In the genomic region with DNA sequence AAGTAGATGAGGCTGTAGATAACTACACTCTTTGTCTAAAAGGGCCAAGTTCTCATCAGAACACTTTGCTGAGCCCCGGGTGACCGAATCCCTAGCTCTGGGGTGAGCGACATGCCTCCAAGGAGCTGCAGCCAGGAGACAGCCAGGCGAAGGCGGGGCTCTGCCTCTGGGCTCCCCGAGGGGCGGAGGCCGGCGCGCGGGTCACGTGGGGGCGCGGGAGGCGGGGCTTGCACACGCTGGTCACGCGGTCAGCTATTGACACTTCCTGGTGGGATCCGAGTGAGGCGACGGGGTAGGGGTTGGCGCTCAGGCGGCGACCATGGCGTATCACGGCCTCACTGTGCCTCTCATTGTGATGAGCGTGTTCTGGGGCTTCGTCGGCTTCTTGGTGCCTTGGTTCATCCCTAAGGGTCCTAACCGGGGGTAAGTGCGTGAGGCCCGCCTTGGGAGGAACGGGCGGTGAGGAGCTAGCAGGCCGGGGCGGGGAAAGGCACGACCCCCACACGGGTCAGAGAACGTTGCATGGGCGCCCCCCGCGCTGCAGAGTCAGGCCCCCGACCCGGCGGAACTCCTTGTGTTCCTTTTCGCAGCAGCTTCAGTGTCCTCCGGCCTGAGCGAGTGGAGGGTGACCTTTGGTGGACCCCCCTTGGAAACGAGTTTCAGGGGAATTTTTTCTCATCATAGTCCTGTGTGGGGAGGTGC, we compare ENCODE assay signal across 1 cellular context.
TF ChIP-seq lines count a peak whose summit lies in the region.

ATP6V0E1 (plus strand) TSS at position 230 of the 702 bp plus-strand sequence; CDS start at position 320, 90 bp downstream.

TF ChIP-seq in HepG2, 621 proteins besides CTCF, POLR2A, EP300 and RAD21 (continued from another document and continues in another):
- TF ChIP-seq, protein P1, sequence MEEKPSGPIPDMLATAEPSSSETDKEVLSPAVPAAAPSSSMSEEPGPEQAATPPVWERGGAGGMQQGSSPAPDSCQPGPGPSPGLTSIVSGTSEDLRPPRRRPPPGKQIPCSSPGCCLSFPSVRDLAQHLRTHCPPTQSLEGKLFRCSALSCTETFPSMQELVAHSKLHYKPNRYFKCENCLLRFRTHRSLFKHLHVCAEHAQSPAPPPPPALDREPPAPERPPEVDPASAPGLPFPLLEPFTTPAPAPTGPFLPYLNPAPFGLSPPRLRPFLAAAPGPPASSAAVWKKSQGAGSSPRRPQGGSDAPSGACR (CRISPR knock-in tag; IDR thresholded peaks at IDR 0.05) = peak; percentile 53; the same call in 1 of the 2 replicates
- no peak for TF ChIP-seq ZFAT (CRISPR knock-in tag; conservative IDR thresholded peaks at IDR 0.05)
- no peak for TF ChIP-seq SMYD3 (CRISPR knock-in tag; IDR thresholded peaks at IDR 0.05)
- TF ChIP-seq NR2F2 (IDR thresholded peaks at IDR 0.05; ENCODE audit: borderline replicate concordance, low read depth) = no peak; the same call in 1 of the 2 replicates
- TF ChIP-seq, protein P2, sequence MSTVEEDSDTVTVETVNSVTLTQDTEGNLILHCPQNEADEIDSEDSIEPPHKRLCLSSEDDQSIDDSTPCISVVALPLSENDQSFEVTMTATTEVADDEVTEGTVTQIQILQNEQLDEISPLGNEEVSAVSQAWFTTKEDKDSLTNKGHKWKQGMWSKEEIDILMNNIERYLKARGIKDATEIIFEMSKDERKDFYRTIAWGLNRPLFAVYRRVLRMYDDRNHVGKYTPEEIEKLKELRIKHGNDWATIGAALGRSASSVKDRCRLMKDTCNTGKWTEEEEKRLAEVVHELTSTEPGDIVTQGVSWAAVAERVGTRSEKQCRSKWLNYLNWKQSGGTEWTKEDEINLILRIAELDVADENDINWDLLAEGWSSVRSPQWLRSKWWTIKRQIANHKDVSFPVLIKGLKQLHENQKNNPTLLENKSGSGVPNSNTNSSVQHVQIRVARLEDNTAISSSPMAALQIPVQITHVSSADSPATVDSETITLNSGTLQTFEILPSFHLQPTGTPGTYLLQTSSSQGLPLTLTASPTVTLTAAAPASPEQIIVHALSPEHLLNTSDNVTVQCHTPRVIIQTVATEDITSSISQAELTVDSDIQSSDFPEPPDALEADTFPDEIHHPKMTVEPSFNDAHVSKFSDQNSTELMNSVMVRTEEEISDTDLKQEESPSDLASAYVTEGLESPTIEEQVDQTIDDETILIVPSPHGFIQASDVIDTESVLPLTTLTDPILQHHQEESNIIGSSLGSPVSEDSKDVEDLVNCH (CRISPR knock-in tag; IDR thresholded peaks at IDR 0.05) = no peak
- TF ChIP-seq ZNF614 (CRISPR knock-in tag; IDR thresholded peaks at IDR 0.05; ENCODE audit: borderline replicate concordance) = 0 out of 2 replicates have a peak, but pooled peaks have one; percentile 36
- no peak for TF ChIP-seq NR2F6 (IDR thresholded peaks at IDR 0.05)
- peak; percentile 18; the same call in 1 of the 2 replicates for TF ChIP-seq NR2F6 (CRISPR knock-in tag; IDR thresholded peaks at IDR 0.05)
- TF ChIP-seq SPEN (CRISPR knock-in tag; IDR thresholded peaks at IDR 0.05; ENCODE audit: low read depth) = peak; percentile 66
- TF ChIP-seq SP2 (CRISPR knock-in tag; IDR thresholded peaks at IDR 0.05) = peak; percentile 45; the same call in 1 of the 2 replicates
- TF ChIP-seq, protein P3, sequence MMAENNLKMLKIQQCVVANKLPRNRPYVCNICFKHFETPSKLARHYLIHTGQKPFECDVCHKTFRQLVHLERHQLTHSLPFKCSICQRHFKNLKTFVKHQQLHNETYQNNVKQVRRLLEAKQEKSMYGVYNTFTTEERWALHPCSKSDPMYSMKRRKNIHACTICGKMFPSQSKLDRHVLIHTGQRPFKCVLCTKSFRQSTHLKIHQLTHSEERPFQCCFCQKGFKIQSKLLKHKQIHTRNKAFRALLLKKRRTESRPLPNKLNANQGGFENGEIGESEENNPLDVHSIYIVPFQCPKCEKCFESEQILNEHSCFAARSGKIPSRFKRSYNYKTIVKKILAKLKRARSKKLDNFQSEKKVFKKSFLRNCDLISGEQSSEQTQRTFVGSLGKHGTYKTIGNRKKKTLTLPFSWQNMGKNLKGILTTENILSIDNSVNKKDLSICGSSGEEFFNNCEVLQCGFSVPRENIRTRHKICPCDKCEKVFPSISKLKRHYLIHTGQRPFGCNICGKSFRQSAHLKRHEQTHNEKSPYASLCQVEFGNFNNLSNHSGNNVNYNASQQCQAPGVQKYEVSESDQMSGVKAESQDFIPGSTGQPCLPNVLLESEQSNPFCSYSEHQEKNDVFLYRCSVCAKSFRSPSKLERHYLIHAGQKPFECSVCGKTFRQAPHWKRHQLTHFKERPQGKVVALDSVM (CRISPR knock-in tag; IDR thresholded peaks at IDR 0.05) = no peak
- no peak for TF ChIP-seq XBP1 (CRISPR knock-in tag; IDR thresholded peaks at IDR 0.05)
- peak; percentile 56 for TF ChIP-seq SKI (IDR thresholded peaks at IDR 0.05; ENCODE audit: partially characterized antibody)
- no peak for TF ChIP-seq ZNF496 (CRISPR knock-in tag; IDR thresholded peaks at IDR 0.05; ENCODE audit: insufficient replicate concordance)
- TF ChIP-seq RFX5 (IDR thresholded peaks at IDR 0.05; ENCODE audit: low read depth, low read length) = 0 out of 2 replicates have a peak, but pooled peaks have one; percentile 9
- no peak for TF ChIP-seq NAIF1 (CRISPR knock-in tag; IDR thresholded peaks at IDR 0.05; ENCODE audit: borderline replicate concordance)
- TF ChIP-seq, protein P4, sequence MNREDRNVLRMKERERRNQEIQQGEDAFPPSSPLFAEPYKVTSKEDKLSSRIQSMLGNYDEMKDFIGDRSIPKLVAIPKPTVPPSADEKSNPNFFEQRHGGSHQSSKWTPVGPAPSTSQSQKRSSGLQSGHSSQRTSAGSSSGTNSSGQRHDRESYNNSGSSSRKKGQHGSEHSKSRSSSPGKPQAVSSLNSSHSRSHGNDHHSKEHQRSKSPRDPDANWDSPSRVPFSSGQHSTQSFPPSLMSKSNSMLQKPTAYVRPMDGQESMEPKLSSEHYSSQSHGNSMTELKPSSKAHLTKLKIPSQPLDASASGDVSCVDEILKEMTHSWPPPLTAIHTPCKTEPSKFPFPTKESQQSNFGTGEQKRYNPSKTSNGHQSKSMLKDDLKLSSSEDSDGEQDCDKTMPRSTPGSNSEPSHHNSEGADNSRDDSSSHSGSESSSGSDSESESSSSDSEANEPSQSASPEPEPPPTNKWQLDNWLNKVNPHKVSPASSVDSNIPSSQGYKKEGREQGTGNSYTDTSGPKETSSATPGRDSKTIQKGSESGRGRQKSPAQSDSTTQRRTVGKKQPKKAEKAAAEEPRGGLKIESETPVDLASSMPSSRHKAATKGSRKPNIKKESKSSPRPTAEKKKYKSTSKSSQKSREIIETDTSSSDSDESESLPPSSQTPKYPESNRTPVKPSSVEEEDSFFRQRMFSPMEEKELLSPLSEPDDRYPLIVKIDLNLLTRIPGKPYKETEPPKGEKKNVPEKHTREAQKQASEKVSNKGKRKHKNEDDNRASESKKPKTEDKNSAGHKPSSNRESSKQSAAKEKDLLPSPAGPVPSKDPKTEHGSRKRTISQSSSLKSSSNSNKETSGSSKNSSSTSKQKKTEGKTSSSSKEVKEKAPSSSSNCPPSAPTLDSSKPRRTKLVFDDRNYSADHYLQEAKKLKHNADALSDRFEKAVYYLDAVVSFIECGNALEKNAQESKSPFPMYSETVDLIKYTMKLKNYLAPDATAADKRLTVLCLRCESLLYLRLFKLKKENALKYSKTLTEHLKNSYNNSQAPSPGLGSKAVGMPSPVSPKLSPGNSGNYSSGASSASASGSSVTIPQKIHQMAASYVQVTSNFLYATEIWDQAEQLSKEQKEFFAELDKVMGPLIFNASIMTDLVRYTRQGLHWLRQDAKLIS (CRISPR knock-in tag; IDR thresholded peaks at IDR 0.05) = 0 out of 2 replicates have a peak, but pooled peaks have one; percentile 53
- TF ChIP-seq, protein P5, sequence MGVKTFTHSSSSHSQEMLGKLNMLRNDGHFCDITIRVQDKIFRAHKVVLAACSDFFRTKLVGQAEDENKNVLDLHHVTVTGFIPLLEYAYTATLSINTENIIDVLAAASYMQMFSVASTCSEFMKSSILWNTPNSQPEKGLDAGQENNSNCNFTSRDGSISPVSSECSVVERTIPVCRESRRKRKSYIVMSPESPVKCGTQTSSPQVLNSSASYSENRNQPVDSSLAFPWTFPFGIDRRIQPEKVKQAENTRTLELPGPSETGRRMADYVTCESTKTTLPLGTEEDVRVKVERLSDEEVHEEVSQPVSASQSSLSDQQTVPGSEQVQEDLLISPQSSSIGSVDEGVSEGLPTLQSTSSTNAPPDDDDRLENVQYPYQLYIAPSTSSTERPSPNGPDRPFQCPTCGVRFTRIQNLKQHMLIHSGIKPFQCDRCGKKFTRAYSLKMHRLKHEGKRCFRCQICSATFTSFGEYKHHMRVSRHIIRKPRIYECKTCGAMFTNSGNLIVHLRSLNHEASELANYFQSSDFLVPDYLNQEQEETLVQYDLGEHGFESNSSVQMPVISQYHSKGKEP (CRISPR knock-in tag; IDR thresholded peaks at IDR 0.05) = no peak
- no peak for TF ChIP-seq ZBTB33 (CRISPR knock-in tag; IDR thresholded peaks at IDR 0.05)
- peak; percentile 34; the same call in 1 of the 2 replicates for TF ChIP-seq PAXIP1 (CRISPR knock-in tag; conservative IDR thresholded peaks at IDR 0.05)
- no peak for TF ChIP-seq ARID2 (CRISPR knock-in tag; IDR thresholded peaks at IDR 0.05; ENCODE audit: borderline replicate concordance)
- TF ChIP-seq SIN3A (IDR thresholded peaks at IDR 0.05; ENCODE audit: borderline replicate concordance, low read depth, low read length) = peak; percentile 94
- TF ChIP-seq TOE1 (CRISPR knock-in tag; IDR thresholded peaks at IDR 0.05) = no peak
- TF ChIP-seq ZNF563 (CRISPR knock-in tag; IDR thresholded peaks at IDR 0.05) = peak; percentile 49; the same call in 1 of the 2 replicates
- no peak; the same call in 1 of the 2 replicates for TF ChIP-seq ZNF512B (CRISPR knock-in tag; IDR thresholded peaks at IDR 0.05; ENCODE audit: borderline replicate concordance)
- no peak for TF ChIP-seq NFE2L2 (IDR thresholded peaks at IDR 0.05; ENCODE audit: low read length)
- no peak for TF ChIP-seq PCBP2 (optimal IDR thresholded peaks at IDR 0.05; ENCODE audit: low read depth, low read length, poor library complexity, severe bottlenecking)
- TF ChIP-seq RXRB (CRISPR knock-in tag; IDR thresholded peaks at IDR 0.05; ENCODE audit: borderline replicate concordance) = no peak; the same call in 1 of the 2 replicates
- TF ChIP-seq FOXJ3 (CRISPR knock-in tag; IDR thresholded peaks at IDR 0.05; ENCODE audit: borderline replicate concordance) = no peak
- no peak for TF ChIP-seq RFX3 (CRISPR knock-in tag; IDR thresholded peaks at IDR 0.05)
- peak; percentile 55 for TF ChIP-seq TFDP2 (CRISPR knock-in tag; IDR thresholded peaks at IDR 0.05)
